7 cellular contexts compared by ENCODE assay signal in genomic region chr7:100521909-100522600, GRCh38. TPM values are rescaled to one million over a fixed set of nuclear protein-coding genes. Genes with fewer than 3 reads are reported as not detected.
"Had no signal": no experiment of that assay in that cellular context is flagged by ENCODE, and none has a peak within 500 bp of the region (broad histone marks: within the 10 kb centered on the region; RNA-seq: fewer than 3 reads in every experiment).

No MANE protein-coding gene starts in this region.

RNA-seq across cellular contexts. Expression of gene NYAP1, which starts 38.3 kb away (rescaled TPM):
- polyA plus RNA-seq: naive thymus-derived CD8-positive, alpha-beta T cell had no signal

RNA-seq across cellular contexts. Expression of gene SAP25, which starts 51.6 kb away (rescaled TPM):
- total RNA-seq: bronchial epithelial cell, hepatocyte, lung microvascular endothelial cell, urinary bladder had no signal

RNA-seq across cellular contexts. Expression of gene SPACDR, which starts 58.0 kb away (rescaled TPM):
- total RNA-seq: esophagus squamous epithelium, psoas muscle, urinary bladder had no signal
- polyA plus RNA-seq: hepatocyte had no signal
